In the genomic region with DNA sequence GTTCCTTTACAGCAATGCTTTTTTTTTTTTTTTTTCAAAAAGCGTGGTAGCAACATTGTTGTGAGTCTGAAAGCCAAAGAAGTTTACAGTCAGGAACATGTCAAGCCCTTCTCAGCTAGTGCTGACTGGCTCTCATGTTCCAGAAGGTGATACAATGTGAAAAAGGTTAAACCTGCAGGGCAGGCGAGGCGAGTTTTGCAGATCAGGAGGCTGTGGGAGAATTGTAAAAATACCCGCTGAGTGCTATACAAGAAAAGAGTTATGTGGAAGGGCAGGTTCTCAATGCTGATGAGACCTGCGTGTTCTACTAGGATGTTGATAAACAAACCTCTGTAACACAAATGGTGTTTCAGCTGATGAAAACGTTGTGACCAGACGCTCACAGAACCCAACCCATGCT, we compare ENCODE assay signal across 16 cellular contexts. TPM values are rescaled to one million over a fixed set of nuclear protein-coding genes. Genes with fewer than 3 reads are reported as not detected.
A peak's percentile ranks its signal among the peaks of the same experiment; 100 is the strongest.
DNase-seq lines count a peak whose midpoint lies in the region; ATAC-seq, FAIRE-seq and TF ChIP-seq lines count a peak whose summit lies in the region.
"Had no signal": no experiment of that assay in that cellular context is flagged by ENCODE, and none has a peak within 500 bp of the region (broad histone marks: within the 10 kb centered on the region; RNA-seq: fewer than 3 reads in every experiment).

No MANE protein-coding gene starts in this region.

- intact Hi-C loops in left lung (cut with DNase I): no loop called here

- H3K4me1 ChIP-seq in left lung: no peaks in the 10 kb centered on the region
- H3K4me1 ChIP-seq: HAP-1 had no signal

- no peaks in the 10 kb centered on the region for H3K27me3 ChIP-seq in bronchial epithelial cell (ENCODE audit: control insufficient read depth, insufficient read depth, low read length)
- no peaks in the 10 kb centered on the region for H3K27me3 ChIP-seq in left lung

- no peak overlapping the region for H3K27ac ChIP-seq in left lung
- H3K27ac ChIP-seq: 22Rv1 had no signal

- ATAC-seq in left lung (peak; percentile 21), GM21423 (IDR thresholded peaks at IDR 0.05; ENCODE audit: unreplicated experiment) (no peak)

- H3K4me3 ChIP-seq in bronchial epithelial cell (ENCODE audit: low read depth, low read length) (no peak overlapping the region), left lung (no peak overlapping the region)
- H3K4me3 ChIP-seq: HAP-1 had no signal

- in situ Hi-C loops in GM13976 (cut with MboI; ENCODE audit: low sequenced_read_pairs, unreplicated experiment): no loop called here

- H3K9me3 ChIP-seq in left lung: no peaks in the 10 kb centered on the region
- H3K9me3 ChIP-seq: HAP-1 had no signal

- H3K36me3 ChIP-seq in bronchial epithelial cell (ENCODE audit: control insufficient read depth, insufficient read depth, low read length) (no peaks in the 10 kb centered on the region), left lung (no peaks in the 10 kb centered on the region)
- H3K36me3 ChIP-seq: HAP-1 had no signal

- FAIRE-seq in bronchial epithelial cell (lab: Jason Lieb, UNC): no peak

- TF ChIP-seq CTCF in bronchial epithelial cell (IDR thresholded peaks at IDR 0.05; ENCODE audit: insufficient read depth, low read length, severe bottlenecking) (no peak), left lung (IDR thresholded peaks at IDR 0.05) (no peak), GM13976 (IDR thresholded peaks at IDR 0.05; ENCODE audit: borderline replicate concordance, control extremely low read depth, extremely low read depth, insufficient read depth, missing control alignments) (no peak)

- DNase-seq in DMS53 (lab: John Stamatoyannopoulos, UW): peak; percentile 30
- DNase-seq in DMS53 treated with DMSO at 0.1 percent for 48 hours (lab: John Stamatoyannopoulos, UW; ENCODE audit: unreplicated experiment): no peak
- DNase-seq in bronchial epithelial cell (ENCODE audit: low read depth): peak; percentile 44
- DNase-seq in left lung: no peak
- no peak for DNase-seq in GM13976 (ENCODE audit: low spot score)
- DNase-seq in SIG-M5 (lab: John Stamatoyannopoulos, UW): no peak
- DNase-seq in HT-29 (ENCODE audit: low spot score): no peak
- DNase-seq: KG1, NCI-H146, NCI-H2081, NCI-H2227 treated with DMSO at 0.1 percent for 48 hours, NCI-H524, SHP77 treated with DMSO at 0.1 percent for 48 hours had no signal

RNA-seq across cellular contexts. Expression of gene RPP40, which starts 30.9 kb away (rescaled TPM):
- total RNA-seq in bronchial epithelial cell (7.7 and 10.3 TPM in 2 replicates), left lung (1 to 10 TPM; 5.3 to 5.5 TPM)
- total RNA-seq in HT-29 (2014; rRNA removed; shearing (Covaris generic)): 9.8 and 24.9 TPM in 2 replicates

RNA-seq across cellular contexts. Expression of gene PPP1R3G, which starts 50.4 kb away (rescaled TPM):
- total RNA-seq in bronchial epithelial cell (1.8 and 1.9 TPM in 2 replicates), left lung (under 1 TPM; 0.17 to 0.26 TPM)
- 0.03 TPM in 1 of 2 replicates, not detected in the other for total RNA-seq in HT-29 (2014; rRNA removed; shearing (Covaris generic))

Comparison
In these comparisons a context has a peak if more than half of its experiments do, and no peak if none do; other contexts are left out.
1. DNase-seq: peak in DMS53 (single experiment) and bronchial epithelial cell (single experiment); none in DMS53 treated with DMSO at 0.1 percent for 48 hours (single experiment), left lung (0 of 2), GM13976 (single experiment), SIG-M5 (single experiment) and HT-29 (single experiment).